In genomic region chr16:70685938-70686375, GRCh38 we compare ENCODE assay signal across 1 cellular context.
TF ChIP-seq lines count a peak whose summit lies in the region.

MTSS2 (minus strand) TSS chr16:70686053; CDS start chr16:70685791, 262 bp downstream.

TF ChIP-seq in HepG2, 621 proteins besides CTCF, POLR2A, EP300 and RAD21 (continued from another document and continues in another):
- no peak for TF ChIP-seq ZBTB39 (CRISPR knock-in tag; IDR thresholded peaks at IDR 0.05)
- TF ChIP-seq, protein P1, sequence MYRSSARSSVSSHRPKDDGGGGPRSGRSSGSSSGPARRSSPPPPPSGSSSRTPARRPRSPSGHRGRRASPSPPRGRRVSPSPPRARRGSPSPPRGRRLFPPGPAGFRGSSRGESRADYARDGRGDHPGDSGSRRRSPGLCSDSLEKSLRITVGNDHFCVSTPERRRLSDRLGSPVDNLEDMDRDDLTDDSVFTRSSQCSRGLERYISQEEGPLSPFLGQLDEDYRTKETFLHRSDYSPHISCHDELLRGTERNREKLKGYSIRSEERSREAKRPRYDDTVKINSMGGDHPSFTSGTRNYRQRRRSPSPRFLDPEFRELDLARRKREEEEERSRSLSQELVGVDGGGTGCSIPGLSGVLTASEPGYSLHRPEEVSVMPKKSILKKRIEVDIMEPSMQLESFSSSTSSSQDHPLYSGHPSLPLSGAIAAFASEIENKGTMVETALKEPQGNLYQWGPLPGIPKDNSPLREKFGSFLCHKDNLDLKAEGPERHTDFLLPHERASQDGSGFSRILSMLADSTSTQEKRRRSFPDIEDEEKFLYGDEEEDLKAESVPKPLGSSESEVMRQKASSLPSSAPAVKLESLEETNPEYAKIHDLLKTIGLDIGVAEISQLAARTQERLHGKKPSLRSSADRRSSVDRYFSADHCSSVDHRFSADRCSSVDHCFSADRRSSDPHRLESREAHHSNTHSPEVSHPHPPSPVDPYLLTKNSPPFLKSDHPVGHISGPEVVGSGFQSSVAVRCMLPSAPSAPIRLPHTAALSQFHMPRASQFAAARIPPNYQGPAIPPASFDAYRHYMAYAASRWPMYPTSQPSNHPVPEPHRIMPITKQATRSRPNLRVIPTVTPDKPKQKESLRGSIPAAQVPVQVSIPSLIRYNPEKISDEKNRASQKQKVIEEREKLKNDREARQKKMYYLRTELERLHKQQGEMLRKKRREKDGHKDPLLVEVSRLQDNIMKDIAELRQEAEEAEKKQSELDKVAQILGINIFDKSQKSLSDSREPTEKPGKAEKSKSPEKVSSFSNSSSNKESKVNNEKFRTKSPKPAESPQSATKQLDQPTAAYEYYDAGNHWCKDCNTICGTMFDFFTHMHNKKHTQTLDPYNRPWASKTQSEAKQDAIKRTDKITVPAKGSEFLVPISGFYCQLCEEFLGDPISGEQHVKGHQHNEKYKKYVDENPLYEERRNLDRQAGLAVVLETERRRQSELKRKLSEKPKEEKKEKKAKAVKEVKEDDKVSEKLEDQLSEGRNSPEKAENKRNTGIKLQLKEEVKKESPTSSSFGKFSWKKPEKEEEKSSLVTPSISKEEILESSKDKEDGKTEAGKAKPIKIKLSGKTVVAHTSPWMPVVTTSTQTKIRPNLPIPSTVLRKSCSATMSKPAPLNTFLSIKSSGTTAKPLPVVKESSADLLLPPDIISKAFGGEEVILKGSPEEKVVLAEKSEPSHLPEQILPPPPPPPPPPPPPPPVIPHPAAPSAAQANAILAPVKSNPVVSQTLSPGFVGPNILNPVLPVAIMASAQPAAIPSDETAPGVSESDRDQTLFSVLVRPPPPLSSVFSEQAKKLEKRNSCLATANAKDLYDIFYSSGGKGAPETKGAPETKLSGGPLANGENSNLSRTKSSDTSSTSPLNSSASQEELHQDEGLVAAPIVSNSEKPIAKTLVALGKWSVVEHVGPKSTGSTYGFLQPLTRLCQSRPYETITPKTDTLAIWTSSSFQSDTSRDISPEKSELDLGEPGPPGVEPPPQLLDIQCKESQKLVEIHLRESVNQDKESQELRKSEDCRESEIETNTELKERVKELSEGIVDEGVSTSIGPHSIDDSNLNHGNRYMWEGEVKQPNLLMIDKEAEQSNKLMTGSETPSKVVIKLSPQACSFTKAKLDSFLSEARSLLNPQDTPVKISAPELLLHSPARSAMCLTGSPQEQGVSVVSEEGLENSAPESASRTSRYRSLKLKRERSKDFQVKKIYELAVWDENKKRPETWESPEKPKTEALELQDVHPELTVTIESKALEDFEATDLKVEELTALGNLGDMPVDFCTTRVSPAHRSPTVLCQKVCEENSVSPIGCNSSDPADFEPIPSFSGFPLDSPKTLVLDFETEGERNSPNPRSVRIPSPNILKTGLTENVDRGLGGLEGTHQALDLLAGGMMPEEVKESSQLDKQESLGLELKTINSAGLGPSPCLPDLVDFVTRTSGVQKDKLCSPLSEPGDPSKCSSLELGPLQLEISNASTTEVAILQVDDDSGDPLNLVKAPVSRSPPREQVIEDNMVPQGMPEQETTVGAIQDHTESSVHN (CRISPR knock-in tag; IDR thresholded peaks at IDR 0.05) = no peak
- no peak for TF ChIP-seq HDAC6 (IDR thresholded peaks at IDR 0.05; ENCODE audit: low read depth, low read length)
- TF ChIP-seq GTF2F1 (IDR thresholded peaks at IDR 0.05; ENCODE audit: low read length) = no peak
- no peak for TF ChIP-seq GATAD2A (CRISPR knock-in tag; IDR thresholded peaks at IDR 0.05)
- no peak for TF ChIP-seq PHF20 (CRISPR knock-in tag; IDR thresholded peaks at IDR 0.05)
- no peak for TF ChIP-seq ZNF646 (CRISPR knock-in tag; IDR thresholded peaks at IDR 0.05)
- TF ChIP-seq CBX5 (CRISPR knock-in tag; IDR thresholded peaks at IDR 0.05; ENCODE audit: borderline replicate concordance) = no peak
- TF ChIP-seq KDM1A (CRISPR knock-in tag; IDR thresholded peaks at IDR 0.05) = no peak
- peak; percentile 86; the same call in 1 of the 2 replicates for TF ChIP-seq TFDP1 (CRISPR knock-in tag; IDR thresholded peaks at IDR 0.05; ENCODE audit: borderline replicate concordance)
- TF ChIP-seq MTF1 (CRISPR knock-in tag; IDR thresholded peaks at IDR 0.05) = no peak
- no peak; the same call in 1 of the 2 replicates for TF ChIP-seq ZNF724P (CRISPR knock-in tag; IDR thresholded peaks at IDR 0.05; ENCODE audit: borderline replicate concordance)
- TF ChIP-seq CENPT (CRISPR knock-in tag; IDR thresholded peaks at IDR 0.05; ENCODE audit: low read depth) = no peak
- TF ChIP-seq CREBL2 (CRISPR knock-in tag; IDR thresholded peaks at IDR 0.05; ENCODE audit: borderline replicate concordance) = no peak
- no peak for TF ChIP-seq ZFP91 (CRISPR knock-in tag; IDR thresholded peaks at IDR 0.05; ENCODE audit: borderline replicate concordance)
- TF ChIP-seq MLX (CRISPR knock-in tag; IDR thresholded peaks at IDR 0.05) = peak; percentile 35; the same call in 1 of the 2 replicates
- TF ChIP-seq, protein P2, sequence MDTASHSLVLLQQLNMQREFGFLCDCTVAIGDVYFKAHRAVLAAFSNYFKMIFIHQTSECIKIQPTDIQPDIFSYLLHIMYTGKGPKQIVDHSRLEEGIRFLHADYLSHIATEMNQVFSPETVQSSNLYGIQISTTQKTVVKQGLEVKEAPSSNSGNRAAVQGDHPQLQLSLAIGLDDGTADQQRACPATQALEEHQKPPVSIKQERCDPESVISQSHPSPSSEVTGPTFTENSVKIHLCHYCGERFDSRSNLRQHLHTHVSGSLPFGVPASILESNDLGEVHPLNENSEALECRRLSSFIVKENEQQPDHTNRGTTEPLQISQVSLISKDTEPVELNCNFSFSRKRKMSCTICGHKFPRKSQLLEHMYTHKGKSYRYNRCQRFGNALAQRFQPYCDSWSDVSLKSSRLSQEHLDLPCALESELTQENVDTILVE (CRISPR knock-in tag; IDR thresholded peaks at IDR 0.05) = no peak
- TF ChIP-seq ZNF772 (CRISPR knock-in tag; IDR thresholded peaks at IDR 0.05) = 0 out of 2 replicates have a peak, but pooled peaks have one; percentile 49
- peak; percentile 89 for TF ChIP-seq HOXA3 (CRISPR knock-in tag; IDR thresholded peaks at IDR 0.05)
- TF ChIP-seq NCOA2 (CRISPR knock-in tag; IDR thresholded peaks at IDR 0.05) = peak; percentile 33; the same call in 1 of the 2 replicates
- TF ChIP-seq KLF16 (CRISPR knock-in tag; IDR thresholded peaks at IDR 0.05) = no peak
- peak; percentile 49; the same call in 1 of the 2 replicates for TF ChIP-seq REPIN1 (CRISPR knock-in tag; IDR thresholded peaks at IDR 0.05; ENCODE audit: borderline replicate concordance, low read depth)
- TF ChIP-seq, protein P3, sequence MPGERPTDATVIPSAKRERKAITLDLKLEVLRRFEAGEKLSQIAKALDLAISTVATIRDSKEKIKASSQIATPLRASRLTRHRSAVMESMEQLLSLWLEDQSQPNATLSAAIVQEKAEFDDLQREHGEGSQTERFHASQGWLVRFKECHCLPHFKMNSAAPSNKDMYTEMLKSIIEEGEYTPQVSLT (CRISPR knock-in tag; IDR thresholded peaks at IDR 0.05; ENCODE audit: borderline replicate concordance, low read depth) = no peak
- no peak for TF ChIP-seq ZNF616 (CRISPR knock-in tag; IDR thresholded peaks at IDR 0.05; ENCODE audit: low read depth)
- TF ChIP-seq, protein P4, sequence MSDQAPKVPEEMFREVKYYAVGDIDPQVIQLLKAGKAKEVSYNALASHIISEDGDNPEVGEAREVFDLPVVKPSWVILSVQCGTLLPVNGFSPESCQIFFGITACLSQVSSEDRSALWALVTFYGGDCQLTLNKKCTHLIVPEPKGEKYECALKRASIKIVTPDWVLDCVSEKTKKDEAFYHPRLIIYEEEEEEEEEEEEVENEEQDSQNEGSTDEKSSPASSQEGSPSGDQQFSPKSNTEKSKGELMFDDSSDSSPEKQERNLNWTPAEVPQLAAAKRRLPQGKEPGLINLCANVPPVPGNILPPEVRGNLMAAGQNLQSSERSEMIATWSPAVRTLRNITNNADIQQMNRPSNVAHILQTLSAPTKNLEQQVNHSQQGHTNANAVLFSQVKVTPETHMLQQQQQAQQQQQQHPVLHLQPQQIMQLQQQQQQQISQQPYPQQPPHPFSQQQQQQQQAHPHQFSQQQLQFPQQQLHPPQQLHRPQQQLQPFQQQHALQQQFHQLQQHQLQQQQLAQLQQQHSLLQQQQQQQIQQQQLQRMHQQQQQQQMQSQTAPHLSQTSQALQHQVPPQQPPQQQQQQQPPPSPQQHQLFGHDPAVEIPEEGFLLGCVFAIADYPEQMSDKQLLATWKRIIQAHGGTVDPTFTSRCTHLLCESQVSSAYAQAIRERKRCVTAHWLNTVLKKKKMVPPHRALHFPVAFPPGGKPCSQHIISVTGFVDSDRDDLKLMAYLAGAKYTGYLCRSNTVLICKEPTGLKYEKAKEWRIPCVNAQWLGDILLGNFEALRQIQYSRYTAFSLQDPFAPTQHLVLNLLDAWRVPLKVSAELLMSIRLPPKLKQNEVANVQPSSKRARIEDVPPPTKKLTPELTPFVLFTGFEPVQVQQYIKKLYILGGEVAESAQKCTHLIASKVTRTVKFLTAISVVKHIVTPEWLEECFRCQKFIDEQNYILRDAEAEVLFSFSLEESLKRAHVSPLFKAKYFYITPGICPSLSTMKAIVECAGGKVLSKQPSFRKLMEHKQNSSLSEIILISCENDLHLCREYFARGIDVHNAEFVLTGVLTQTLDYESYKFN (CRISPR knock-in tag; conservative IDR thresholded peaks at IDR 0.05) = 0 out of 2 replicates have a peak, but pooled peaks have one; percentile 45
